8 cellular contexts compared by ENCODE assay signal in genomic region chr2:200525882-200526651, GRCh38. TPM values are rescaled to one million over a fixed set of nuclear protein-coding genes. Genes with fewer than 3 reads are reported as not detected.
DNase-seq lines count a peak whose midpoint lies in the region; ATAC-seq and TF ChIP-seq lines count a peak whose summit lies in the region.

Gene SGO2 (plus strand): TSS chr2:200526207. CDS start chr2:200532976, 6,769 bp downstream.

- H3K27ac Mint-ChIP-seq in activated naive CD4-positive, alpha-beta T cell treated with anti-CD3 and anti-CD28 coated beads, Interleukin-2, amount 50 U/mL, for 24 hours: peak within 1 kb of the TSS; percentile 76

- TF ChIP-seq CTCF in suprapubic skin (IDR thresholded peaks at IDR 0.05): no peak

- H3K4me3 Mint-ChIP-seq in activated naive CD4-positive, alpha-beta T cell treated with anti-CD3 and anti-CD28 coated beads, Interleukin-2, amount 50 U/mL, for 24 hours: peak within 1 kb of the TSS; percentile 92

- TF ChIP-seq EP300 in suprapubic skin (IDR thresholded peaks at IDR 0.05): no peak

- peaks cover 9% of the 10 kb centered on the region for H3K4me1 ChIP-seq in suprapubic skin

- H3K27me3 ChIP-seq in suprapubic skin: peaks cover 4% of the 10 kb centered on the region

- no peaks in the 10 kb centered on the region for H3K9me3 ChIP-seq in suprapubic skin

- H3K36me3 Mint-ChIP-seq in activated naive CD4-positive, alpha-beta T cell treated with anti-CD3 and anti-CD28 coated beads, Interleukin-2, amount 50 U/mL, for 24 hours: no peaks in the 10 kb centered on the region

- H3K27me3 Mint-ChIP-seq in activated naive CD4-positive, alpha-beta T cell treated with anti-CD3 and anti-CD28 coated beads, Interleukin-2, amount 50 U/mL, for 24 hours: no peaks in the 10 kb centered on the region

- peak; percentile 88 for DNase-seq in NCI-H1105 (lab: John Stamatoyannopoulos, UW)
- DNase-seq in SKM-1 (lab: John Stamatoyannopoulos, UW; ENCODE audit: unreplicated experiment): peak; percentile 95
- peak; percentile 96 for DNase-seq in germinal center (ENCODE audit: low spot score)
- DNase-seq in nucleus accumbens (lab: John Stamatoyannopoulos, UW): peak; percentile 39 to 97 (median 90)
- peak; percentile 95 to 96 for DNase-seq in suprapubic skin (ENCODE audit: low spot score in 2 of 2)

- peaks cover 7% of the 10 kb centered on the region for H3K4me1 Mint-ChIP-seq in activated naive CD4-positive, alpha-beta T cell treated with anti-CD3 and anti-CD28 coated beads, Interleukin-2, amount 50 U/mL, for 24 hours

- H3K27ac ChIP-seq in suprapubic skin: no peak within 1 kb of the TSS

- TF ChIP-seq POLR2A in GM10847 (IDR thresholded peaks at IDR 0.05; ENCODE audit: extremely low read depth, insufficient read length): peak; percentile 75
- peak in 1 of 2 donors; percentile 27 for TF ChIP-seq POLR2A in suprapubic skin (IDR thresholded peaks at IDR 0.05)

- H3K36me3 ChIP-seq in suprapubic skin: no peaks in the 10 kb centered on the region

- peak; percentile 100 for ATAC-seq in HG02642 (IDR thresholded peaks at IDR 0.05; ENCODE audit: poor library complexity, unreplicated experiment)

- no peaks in the 10 kb centered on the region for H3K9me3 Mint-ChIP-seq in activated naive CD4-positive, alpha-beta T cell treated with anti-CD3 and anti-CD28 coated beads, Interleukin-2, amount 50 U/mL, for 24 hours

- WGBS in suprapubic skin: under 1% methylated on average over 55 of the region's 56 CpGs

- H3K4me3 ChIP-seq in suprapubic skin: peak within 1 kb of the TSS; percentile 71

RNA-seq across cellular contexts. Expression of gene SGO2, which starts in this region (rescaled TPM):
- 1 to 10 TPM; 2.0 to 3.5 (median 2.8) TPM for total RNA-seq in suprapubic skin
